In genomic region chr9:37197158-37198033, GRCh38 we compare ENCODE assay signal across 8 cellular contexts.
DNase-seq lines count a peak whose midpoint lies in the region; ATAC-seq and TF ChIP-seq lines count a peak whose summit lies in the region.

No MANE protein-coding gene starts in this region.

- H3K9me3 Mint-ChIP-seq in WTC11 = no peaks in the 10 kb centered on the region

- no peaks in the 10 kb centered on the region for H3K36me3 ChIP-seq in H7 (replicated peaks; ENCODE audit: control insufficient read depth, insufficient read depth, low read length)
- peaks cover 0 to 2% (median 0%) of the 10 kb centered on the region in 4 donors for H3K36me3 ChIP-seq in upper lobe of left lung

- H3K36me3 Mint-ChIP-seq in WTC11 = peaks cover 3% of the 10 kb centered on the region; the same call in 1 of the 2 replicates

- 34 to 38% methylated on average over 4 of the region's 4 CpGs for WGBS in upper lobe of left lung, 2 donors

- DNase-seq in GM12864 (ENCODE audit: low read depth) = peak; percentile 62
- peak; percentile 40 for DNase-seq in H7
- DNase-seq in NCI-H524 treated with DMSO at 0.1 percent for 48 hours (lab: John Stamatoyannopoulos, UW) = peak; percentile 71
- peak; percentile 65 for DNase-seq in dermis blood vessel endothelial cell
- DNase-seq in upper lobe of left lung = no peak
- no peak for DNase-seq in WTC11 (ENCODE audit: low spot score)

- H3K4me1 Mint-ChIP-seq in WTC11 = peaks cover 70% of the 10 kb centered on the region

- H3K27ac ChIP-seq in upper lobe of left lung = peak overlapping the region in 1 of 4 donors; percentile 36

- no peak for TF ChIP-seq POLR2A in upper lobe of left lung (IDR thresholded peaks at IDR 0.05)

- H3K4me3 Mint-ChIP-seq in WTC11 = no peak overlapping the region

- no peaks in the 10 kb centered on the region for H3K27me3 Mint-ChIP-seq in WTC11 (ENCODE audit: low read depth)

- H3K4me3 ChIP-seq in GM12864 (ENCODE audit: low read depth, low read length) (peak overlapping the region; percentile 3; the same call in 1 of the 2 replicates), H7 (ENCODE audit: insufficient read depth, low read depth, low read length) (no peak overlapping the region), upper lobe of left lung (no peak overlapping the region)

- H3K9me3 ChIP-seq in upper lobe of left lung = no peaks in the 10 kb centered on the region

- no peak for TF ChIP-seq EP300 in upper lobe of left lung (IDR thresholded peaks at IDR 0.05)

- TF ChIP-seq CTCF in GM12864 (IDR thresholded peaks at IDR 0.05; ENCODE audit: low read depth, low read length, missing control alignments) (no peak), upper lobe of left lung (IDR thresholded peaks at IDR 0.05) (no peak), WTC11 (IDR thresholded peaks at IDR 0.05) (no peak)

- ATAC-seq in upper lobe of left lung (ENCODE audit: low FRiP score in 2 of 2) (no peak), GM18873 (IDR thresholded peaks at IDR 0.05; ENCODE audit: low FRiP score, unreplicated experiment) (no peak), WTC11 (no peak), HG03342 (IDR thresholded peaks at IDR 0.05; ENCODE audit: unreplicated experiment) (no peak)

- peaks cover 0 to 20% (median 16%) of the 10 kb centered on the region in 4 donors for H3K4me1 ChIP-seq in upper lobe of left lung

- no peak overlapping the region; the same call in 1 of the 2 replicates for H3K27ac Mint-ChIP-seq in WTC11

- CTCF ChIA-PET in WTC11 (lab: Charles Lee) = interaction anchor here (1.0 kb wide), 1 partner anchor 202 kb away, joined by 3 read pairs; no protein-coding TSS in a partner anchor

- POLR2A ChIA-PET in WTC11 (lab: Charles Lee) = no interaction called here

- H3K27me3 ChIP-seq in H7 (ENCODE audit: control insufficient read depth, insufficient read depth, low read length) = no peaks in the 10 kb centered on the region
- H3K27me3 ChIP-seq in upper lobe of left lung = no peaks in the 10 kb centered on the region

TF ChIP-seq in WTC11, 78 proteins besides CTCF, POLR2A, EP300 and RAD21:
- TF ChIP-seq ZNF416 (CRISPR knock-in tag; IDR thresholded peaks at IDR 0.05) (no peak), ATF1 (CRISPR knock-in tag; IDR thresholded peaks at IDR 0.05) (no peak), GTF2I (CRISPR knock-in tag; conservative IDR thresholded peaks at IDR 0.05) (no peak), ATF6 (CRISPR knock-in tag; IDR thresholded peaks at IDR 0.05) (no peak), FOXP1 (CRISPR knock-in tag; IDR thresholded peaks at IDR 0.05; ENCODE audit: borderline replicate concordance) (no peak), E2F1 (CRISPR knock-in tag; IDR thresholded peaks at IDR 0.05) (no peak), USF1 (CRISPR knock-in tag; IDR thresholded peaks at IDR 0.05) (no peak), CBFB (CRISPR knock-in tag; IDR thresholded peaks at IDR 0.05; ENCODE audit: low read depth) (no peak), GABPB1 (CRISPR knock-in tag; IDR thresholded peaks at IDR 0.05) (no peak), HMGXB4 (CRISPR knock-in tag; IDR thresholded peaks at IDR 0.05) (no peak), ZNF423 (CRISPR knock-in tag; IDR thresholded peaks at IDR 0.05) (no peak), ZBTB21 (CRISPR knock-in tag; IDR thresholded peaks at IDR 0.05; ENCODE audit: borderline replicate concordance) (no peak), AFF4 (CRISPR knock-in tag; IDR thresholded peaks at IDR 0.05; ENCODE audit: borderline replicate concordance) (no peak), KAT7 (CRISPR knock-in tag; IDR thresholded peaks at IDR 0.05; ENCODE audit: borderline replicate concordance) (no peak), FOXJ3 (CRISPR knock-in tag; IDR thresholded peaks at IDR 0.05; ENCODE audit: borderline replicate concordance) (no peak), ZNF396 (CRISPR knock-in tag; IDR thresholded peaks at IDR 0.05; ENCODE audit: borderline replicate concordance) (no peak)
TF ChIP-seq in WTC11: peak in this region for 0.

Comparison
In these comparisons a context has a peak if more than half of its experiments do, and no peak if none do; other contexts are left out.
1. DNase-seq: peak in GM12864 (single experiment), H7 (single experiment), NCI-H524 treated with DMSO at 0.1 percent for 48 hours (single experiment) and dermis blood vessel endothelial cell (single experiment); none in upper lobe of left lung (0 of 2) and WTC11 (single experiment).